1 cellular context compared by ENCODE assay signal in the genomic region with DNA sequence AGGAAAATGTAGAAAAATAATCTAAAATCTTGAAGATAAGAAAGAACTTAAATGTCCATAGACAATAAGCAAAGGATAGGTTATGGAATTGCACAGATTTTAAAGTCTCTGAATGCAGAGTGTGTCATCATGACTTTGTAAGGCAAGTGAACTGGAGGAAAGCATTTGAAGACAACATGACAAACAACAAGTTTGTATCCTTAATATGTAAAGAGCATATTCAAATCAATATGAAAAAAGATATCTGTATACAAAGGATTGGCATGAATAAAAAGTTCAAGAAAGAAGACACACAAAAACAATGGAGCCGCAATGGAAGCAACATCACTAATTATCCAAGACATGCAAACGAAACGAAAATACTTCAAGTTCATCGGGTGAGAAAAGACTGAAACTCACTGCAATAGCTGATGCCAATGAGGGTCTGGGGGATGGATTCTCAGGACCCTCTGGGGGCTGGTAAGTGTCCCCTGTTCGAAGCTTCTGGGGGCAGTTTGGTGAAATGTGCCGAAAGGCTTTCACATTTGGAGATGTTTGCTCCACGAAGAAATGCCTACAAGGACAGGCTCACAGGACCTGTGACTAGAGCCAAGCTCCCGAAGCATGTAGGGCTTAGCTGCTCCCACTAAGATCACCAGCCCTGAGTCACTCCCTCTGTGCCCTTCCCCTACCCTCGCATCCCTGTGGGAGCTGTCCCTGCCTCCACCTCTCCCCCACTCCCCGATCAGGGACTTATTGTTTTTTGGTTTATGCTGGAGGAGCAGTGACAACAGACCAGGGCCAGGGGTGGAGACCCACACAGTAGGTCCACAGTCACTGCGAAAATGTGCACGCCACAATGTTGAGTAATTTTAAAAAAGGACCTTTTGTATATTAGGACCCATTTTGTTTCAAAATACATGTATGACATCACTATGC.
TF ChIP-seq lines count a peak whose summit lies in the region.

No MANE protein-coding gene starts in this region.

TF ChIP-seq in K562, 482 proteins besides CTCF, POLR2A, EP300 and RAD21 (continued from another document and continues in another):
- no peak for TF ChIP-seq SMAD3 (CRISPR knock-in tag; conservative IDR thresholded peaks at IDR 0.05)
- no peak for TF ChIP-seq CC2D1A (IDR thresholded peaks at IDR 0.05)
- TF ChIP-seq BCOR (IDR thresholded peaks at IDR 0.05), result peak; percentile 93
- no peak for TF ChIP-seq KLF16 (IDR thresholded peaks at IDR 0.05)
- TF ChIP-seq, protein P1, sequence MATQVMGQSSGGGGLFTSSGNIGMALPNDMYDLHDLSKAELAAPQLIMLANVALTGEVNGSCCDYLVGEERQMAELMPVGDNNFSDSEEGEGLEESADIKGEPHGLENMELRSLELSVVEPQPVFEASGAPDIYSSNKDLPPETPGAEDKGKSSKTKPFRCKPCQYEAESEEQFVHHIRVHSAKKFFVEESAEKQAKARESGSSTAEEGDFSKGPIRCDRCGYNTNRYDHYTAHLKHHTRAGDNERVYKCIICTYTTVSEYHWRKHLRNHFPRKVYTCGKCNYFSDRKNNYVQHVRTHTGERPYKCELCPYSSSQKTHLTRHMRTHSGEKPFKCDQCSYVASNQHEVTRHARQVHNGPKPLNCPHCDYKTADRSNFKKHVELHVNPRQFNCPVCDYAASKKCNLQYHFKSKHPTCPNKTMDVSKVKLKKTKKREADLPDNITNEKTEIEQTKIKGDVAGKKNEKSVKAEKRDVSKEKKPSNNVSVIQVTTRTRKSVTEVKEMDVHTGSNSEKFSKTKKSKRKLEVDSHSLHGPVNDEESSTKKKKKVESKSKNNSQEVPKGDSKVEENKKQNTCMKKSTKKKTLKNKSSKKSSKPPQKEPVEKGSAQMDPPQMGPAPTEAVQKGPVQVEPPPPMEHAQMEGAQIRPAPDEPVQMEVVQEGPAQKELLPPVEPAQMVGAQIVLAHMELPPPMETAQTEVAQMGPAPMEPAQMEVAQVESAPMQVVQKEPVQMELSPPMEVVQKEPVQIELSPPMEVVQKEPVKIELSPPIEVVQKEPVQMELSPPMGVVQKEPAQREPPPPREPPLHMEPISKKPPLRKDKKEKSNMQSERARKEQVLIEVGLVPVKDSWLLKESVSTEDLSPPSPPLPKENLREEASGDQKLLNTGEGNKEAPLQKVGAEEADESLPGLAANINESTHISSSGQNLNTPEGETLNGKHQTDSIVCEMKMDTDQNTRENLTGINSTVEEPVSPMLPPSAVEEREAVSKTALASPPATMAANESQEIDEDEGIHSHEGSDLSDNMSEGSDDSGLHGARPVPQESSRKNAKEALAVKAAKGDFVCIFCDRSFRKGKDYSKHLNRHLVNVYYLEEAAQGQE (CRISPR knock-in tag; IDR thresholded peaks at IDR 0.05; ENCODE audit: low read depth), result no peak
- TF ChIP-seq, protein P2, sequence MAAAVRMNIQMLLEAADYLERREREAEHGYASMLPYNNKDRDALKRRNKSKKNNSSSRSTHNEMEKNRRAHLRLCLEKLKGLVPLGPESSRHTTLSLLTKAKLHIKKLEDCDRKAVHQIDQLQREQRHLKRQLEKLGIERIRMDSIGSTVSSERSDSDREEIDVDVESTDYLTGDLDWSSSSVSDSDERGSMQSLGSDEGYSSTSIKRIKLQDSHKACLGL (CRISPR knock-in tag; IDR thresholded peaks at IDR 0.05; ENCODE audit: borderline replicate concordance, poor library complexity, severe bottlenecking), result no peak
- TF ChIP-seq, protein P3, sequence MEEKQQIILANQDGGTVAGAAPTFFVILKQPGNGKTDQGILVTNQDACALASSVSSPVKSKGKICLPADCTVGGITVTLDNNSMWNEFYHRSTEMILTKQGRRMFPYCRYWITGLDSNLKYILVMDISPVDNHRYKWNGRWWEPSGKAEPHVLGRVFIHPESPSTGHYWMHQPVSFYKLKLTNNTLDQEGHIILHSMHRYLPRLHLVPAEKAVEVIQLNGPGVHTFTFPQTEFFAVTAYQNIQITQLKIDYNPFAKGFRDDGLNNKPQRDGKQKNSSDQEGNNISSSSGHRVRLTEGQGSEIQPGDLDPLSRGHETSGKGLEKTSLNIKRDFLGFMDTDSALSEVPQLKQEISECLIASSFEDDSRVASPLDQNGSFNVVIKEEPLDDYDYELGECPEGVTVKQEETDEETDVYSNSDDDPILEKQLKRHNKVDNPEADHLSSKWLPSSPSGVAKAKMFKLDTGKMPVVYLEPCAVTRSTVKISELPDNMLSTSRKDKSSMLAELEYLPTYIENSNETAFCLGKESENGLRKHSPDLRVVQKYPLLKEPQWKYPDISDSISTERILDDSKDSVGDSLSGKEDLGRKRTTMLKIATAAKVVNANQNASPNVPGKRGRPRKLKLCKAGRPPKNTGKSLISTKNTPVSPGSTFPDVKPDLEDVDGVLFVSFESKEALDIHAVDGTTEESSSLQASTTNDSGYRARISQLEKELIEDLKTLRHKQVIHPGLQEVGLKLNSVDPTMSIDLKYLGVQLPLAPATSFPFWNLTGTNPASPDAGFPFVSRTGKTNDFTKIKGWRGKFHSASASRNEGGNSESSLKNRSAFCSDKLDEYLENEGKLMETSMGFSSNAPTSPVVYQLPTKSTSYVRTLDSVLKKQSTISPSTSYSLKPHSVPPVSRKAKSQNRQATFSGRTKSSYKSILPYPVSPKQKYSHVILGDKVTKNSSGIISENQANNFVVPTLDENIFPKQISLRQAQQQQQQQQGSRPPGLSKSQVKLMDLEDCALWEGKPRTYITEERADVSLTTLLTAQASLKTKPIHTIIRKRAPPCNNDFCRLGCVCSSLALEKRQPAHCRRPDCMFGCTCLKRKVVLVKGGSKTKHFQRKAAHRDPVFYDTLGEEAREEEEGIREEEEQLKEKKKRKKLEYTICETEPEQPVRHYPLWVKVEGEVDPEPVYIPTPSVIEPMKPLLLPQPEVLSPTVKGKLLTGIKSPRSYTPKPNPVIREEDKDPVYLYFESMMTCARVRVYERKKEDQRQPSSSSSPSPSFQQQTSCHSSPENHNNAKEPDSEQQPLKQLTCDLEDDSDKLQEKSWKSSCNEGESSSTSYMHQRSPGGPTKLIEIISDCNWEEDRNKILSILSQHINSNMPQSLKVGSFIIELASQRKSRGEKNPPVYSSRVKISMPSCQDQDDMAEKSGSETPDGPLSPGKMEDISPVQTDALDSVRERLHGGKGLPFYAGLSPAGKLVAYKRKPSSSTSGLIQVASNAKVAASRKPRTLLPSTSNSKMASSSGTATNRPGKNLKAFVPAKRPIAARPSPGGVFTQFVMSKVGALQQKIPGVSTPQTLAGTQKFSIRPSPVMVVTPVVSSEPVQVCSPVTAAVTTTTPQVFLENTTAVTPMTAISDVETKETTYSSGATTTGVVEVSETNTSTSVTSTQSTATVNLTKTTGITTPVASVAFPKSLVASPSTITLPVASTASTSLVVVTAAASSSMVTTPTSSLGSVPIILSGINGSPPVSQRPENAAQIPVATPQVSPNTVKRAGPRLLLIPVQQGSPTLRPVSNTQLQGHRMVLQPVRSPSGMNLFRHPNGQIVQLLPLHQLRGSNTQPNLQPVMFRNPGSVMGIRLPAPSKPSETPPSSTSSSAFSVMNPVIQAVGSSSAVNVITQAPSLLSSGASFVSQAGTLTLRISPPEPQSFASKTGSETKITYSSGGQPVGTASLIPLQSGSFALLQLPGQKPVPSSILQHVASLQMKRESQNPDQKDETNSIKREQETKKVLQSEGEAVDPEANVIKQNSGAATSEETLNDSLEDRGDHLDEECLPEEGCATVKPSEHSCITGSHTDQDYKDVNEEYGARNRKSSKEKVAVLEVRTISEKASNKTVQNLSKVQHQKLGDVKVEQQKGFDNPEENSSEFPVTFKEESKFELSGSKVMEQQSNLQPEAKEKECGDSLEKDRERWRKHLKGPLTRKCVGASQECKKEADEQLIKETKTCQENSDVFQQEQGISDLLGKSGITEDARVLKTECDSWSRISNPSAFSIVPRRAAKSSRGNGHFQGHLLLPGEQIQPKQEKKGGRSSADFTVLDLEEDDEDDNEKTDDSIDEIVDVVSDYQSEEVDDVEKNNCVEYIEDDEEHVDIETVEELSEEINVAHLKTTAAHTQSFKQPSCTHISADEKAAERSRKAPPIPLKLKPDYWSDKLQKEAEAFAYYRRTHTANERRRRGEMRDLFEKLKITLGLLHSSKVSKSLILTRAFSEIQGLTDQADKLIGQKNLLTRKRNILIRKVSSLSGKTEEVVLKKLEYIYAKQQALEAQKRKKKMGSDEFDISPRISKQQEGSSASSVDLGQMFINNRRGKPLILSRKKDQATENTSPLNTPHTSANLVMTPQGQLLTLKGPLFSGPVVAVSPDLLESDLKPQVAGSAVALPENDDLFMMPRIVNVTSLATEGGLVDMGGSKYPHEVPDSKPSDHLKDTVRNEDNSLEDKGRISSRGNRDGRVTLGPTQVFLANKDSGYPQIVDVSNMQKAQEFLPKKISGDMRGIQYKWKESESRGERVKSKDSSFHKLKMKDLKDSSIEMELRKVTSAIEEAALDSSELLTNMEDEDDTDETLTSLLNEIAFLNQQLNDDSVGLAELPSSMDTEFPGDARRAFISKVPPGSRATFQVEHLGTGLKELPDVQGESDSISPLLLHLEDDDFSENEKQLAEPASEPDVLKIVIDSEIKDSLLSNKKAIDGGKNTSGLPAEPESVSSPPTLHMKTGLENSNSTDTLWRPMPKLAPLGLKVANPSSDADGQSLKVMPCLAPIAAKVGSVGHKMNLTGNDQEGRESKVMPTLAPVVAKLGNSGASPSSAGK (IDR thresholded peaks at IDR 0.05), result no peak
- TF ChIP-seq PTBP1 (IDR thresholded peaks at IDR 0.05; ENCODE audit: low read depth, low read length), result no peak
- TF ChIP-seq ESRRA (IDR thresholded peaks at IDR 0.05; ENCODE audit: borderline replicate concordance, low read depth), result no peak
- no peak for TF ChIP-seq STAT5A (IDR thresholded peaks at IDR 0.05; ENCODE audit: borderline replicate concordance, low read length)
- no peak for TF ChIP-seq ZNF766 (CRISPR knock-in tag; conservative IDR thresholded peaks at IDR 0.05)
- no peak for TF ChIP-seq ZC3H8 (IDR thresholded peaks at IDR 0.05)
- no peak for TF ChIP-seq THRAP3 (IDR thresholded peaks at IDR 0.05; ENCODE audit: borderline replicate concordance)
- TF ChIP-seq SMARCA4 (IDR thresholded peaks at IDR 0.05), result no peak
- TF ChIP-seq KDM2B (CRISPR knock-in tag; IDR thresholded peaks at IDR 0.05), result no peak
- TF ChIP-seq ETS2 (tag; IDR thresholded peaks at IDR 0.05; ENCODE audit: borderline replicate concordance, poor library complexity, severe bottlenecking), result no peak
- no peak for TF ChIP-seq RBM15 (IDR thresholded peaks at IDR 0.05; ENCODE audit: insufficient read depth, low read length)
- TF ChIP-seq CBFA2T2 (conservative IDR thresholded peaks at IDR 0.05), result no peak
- peak; percentile 53; the same call in 1 of the 2 replicates for TF ChIP-seq ADNP (tag; IDR thresholded peaks at IDR 0.05)
- TF ChIP-seq, protein P4, sequence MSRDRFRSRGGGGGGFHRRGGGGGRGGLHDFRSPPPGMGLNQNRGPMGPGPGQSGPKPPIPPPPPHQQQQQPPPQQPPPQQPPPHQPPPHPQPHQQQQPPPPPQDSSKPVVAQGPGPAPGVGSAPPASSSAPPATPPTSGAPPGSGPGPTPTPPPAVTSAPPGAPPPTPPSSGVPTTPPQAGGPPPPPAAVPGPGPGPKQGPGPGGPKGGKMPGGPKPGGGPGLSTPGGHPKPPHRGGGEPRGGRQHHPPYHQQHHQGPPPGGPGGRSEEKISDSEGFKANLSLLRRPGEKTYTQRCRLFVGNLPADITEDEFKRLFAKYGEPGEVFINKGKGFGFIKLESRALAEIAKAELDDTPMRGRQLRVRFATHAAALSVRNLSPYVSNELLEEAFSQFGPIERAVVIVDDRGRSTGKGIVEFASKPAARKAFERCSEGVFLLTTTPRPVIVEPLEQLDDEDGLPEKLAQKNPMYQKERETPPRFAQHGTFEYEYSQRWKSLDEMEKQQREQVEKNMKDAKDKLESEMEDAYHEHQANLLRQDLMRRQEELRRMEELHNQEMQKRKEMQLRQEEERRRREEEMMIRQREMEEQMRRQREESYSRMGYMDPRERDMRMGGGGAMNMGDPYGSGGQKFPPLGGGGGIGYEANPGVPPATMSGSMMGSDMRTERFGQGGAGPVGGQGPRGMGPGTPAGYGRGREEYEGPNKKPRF (IDR thresholded peaks at IDR 0.05; ENCODE audit: low read depth, low read length), result no peak
- TF ChIP-seq, protein P5, sequence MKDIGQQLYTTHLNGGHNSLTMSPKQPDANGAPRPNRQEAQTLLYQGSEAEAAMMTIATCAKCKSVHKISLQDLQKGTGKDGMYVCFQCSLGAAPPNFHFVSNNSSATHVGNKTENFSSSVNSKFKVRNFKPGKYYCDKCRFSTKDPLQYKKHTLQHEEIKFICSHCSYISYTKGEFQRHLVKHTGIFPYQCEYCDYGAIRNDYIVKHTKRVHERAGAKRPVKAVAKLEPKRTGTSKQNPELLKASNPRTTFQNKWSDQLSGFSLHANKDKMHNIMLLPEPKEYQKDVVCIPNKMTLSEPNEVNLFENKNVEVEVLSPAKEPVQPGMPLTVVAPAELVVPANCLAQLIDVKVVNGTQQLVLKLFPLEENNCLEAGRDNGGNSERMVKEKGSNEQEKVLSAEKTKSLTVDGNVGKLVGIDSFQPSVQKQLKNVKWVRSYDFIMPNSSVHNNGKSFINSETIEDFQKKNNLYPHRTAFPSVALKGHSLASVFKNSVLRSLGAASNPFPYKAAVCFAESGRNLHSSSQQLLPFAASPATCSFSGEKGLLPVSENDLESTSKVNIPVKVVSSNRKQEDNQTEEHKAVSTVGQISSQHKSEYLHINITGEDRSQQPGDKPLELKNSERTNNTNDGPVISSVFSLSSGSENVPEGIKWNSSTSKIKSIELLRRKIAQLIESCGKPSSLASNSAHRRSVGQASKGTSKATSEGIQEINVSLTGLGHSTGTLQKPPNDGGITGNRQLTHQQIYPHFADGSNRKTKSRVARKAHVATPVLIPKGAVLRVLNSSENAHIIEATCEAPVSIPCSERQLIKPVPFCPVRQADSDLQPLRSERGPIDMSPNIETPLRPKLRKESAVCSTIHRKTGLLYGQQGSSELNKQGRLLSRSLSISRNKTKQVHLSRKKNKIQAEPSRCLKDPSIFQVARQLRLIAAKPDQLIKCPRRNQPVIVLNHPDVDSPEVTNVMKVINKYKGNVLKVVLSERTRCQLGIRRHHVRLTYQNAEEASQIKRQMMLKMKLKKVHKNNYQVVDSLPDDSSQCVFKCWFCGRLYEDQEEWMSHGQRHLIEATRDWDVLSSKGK (CRISPR knock-in tag; IDR thresholded peaks at IDR 0.05), result no peak
